ENCODE assay signal across 8 cellular contexts in the genomic region with DNA sequence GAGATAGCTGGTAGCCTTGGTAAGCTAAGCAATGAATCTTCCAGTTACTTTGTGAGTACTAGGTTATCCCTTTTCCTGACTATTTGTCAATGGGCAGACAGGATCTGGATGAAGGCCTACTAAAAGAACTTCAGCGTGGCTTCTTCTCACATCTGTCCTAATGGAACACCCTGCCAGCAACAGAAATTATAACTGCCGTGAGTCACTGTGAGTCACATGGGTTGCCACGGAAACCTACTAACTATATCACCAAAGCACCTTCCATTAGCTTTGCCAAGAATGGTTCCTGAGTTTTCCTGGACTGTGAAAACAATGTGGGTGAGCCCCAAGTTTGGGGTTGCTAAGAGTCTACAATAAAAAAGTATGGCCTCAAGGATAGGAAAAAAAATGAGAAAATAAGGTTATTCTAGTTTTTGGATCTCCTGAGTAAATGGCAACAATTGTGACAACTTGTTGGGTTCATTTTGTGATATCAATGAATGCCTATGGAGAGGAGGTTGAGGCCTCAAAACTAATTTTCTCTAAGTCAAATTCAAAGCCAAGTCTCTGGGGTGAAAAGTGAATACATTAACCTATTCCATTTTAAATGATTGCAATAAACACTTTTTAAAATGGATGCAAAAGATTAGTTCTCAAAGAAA.
DNase-seq lines count a peak whose midpoint lies in the region; ATAC-seq and TF ChIP-seq lines count a peak whose summit lies in the region.

No MANE protein-coding gene starts in this region.

- H3K4me3 ChIP-seq in cardiac fibroblast (replicated peaks in 1 of 2; ENCODE audit: low read depth in 2 of 2, low read length in 2 of 2): no peak overlapping the region
- H3K4me3 ChIP-seq in aorta (ENCODE audit: low read length in 2 of 2): no peak overlapping the region

- no peak for TF ChIP-seq CTCF in cardiac fibroblast (IDR thresholded peaks at IDR 0.05; ENCODE audit: low read depth, low read length)

- ATAC-seq in aorta (ENCODE audit: low FRiP score) (peak; percentile 72), GM21619 (IDR thresholded peaks at IDR 0.05; ENCODE audit: unreplicated experiment) (no peak)

- intact Hi-C loops in aorta (cut with DNase I): no loop called here

- H3K36me3 ChIP-seq in aorta (ENCODE audit: control insufficient read depth in 1 of 2, insufficient read depth in 2 of 2, low read length in 1 of 2): no peaks in the 10 kb centered on the region

- WGBS in aorta, 2 donors: 17 to 19% methylated on average over 3 of the region's 3 CpGs

- DNase-seq in H4 (ENCODE audit: low spot score) (peak; percentile 78), OCI-M1 (lab: John Stamatoyannopoulos, UW) (peak; percentile 33), cardiac fibroblast (ENCODE audit: low read depth in 2 of 2) (peak; percentile 89 to 94), occipital lobe (lab: John Stamatoyannopoulos, UW) (peak; percentile 22), aorta (peak; percentile 69 to 76), iPS-NIHi11 (ENCODE audit: low spot score) (no peak), 8988T (no peak)

- H3K27me3 ChIP-seq in aorta (ENCODE audit: control insufficient read depth in 1 of 2, insufficient read depth in 2 of 2, low read length in 1 of 2): no peaks in the 10 kb centered on the region

- H3K9me3 ChIP-seq in aorta (ENCODE audit: control insufficient read depth, low read length): no peaks in the 10 kb centered on the region

- no peak overlapping the region for H3K27ac ChIP-seq in aorta (ENCODE audit: low read depth in 1 of 2, low read length in 2 of 2)

- H3K4me1 ChIP-seq in aorta (ENCODE audit: control insufficient read depth in 1 of 2, insufficient read depth in 2 of 2, low read length in 2 of 2): peaks cover 0 to 2% of the 10 kb centered on the region in 2 donors

Comparison
In these comparisons a context has a peak if more than half of its experiments do, and no peak if none do; other contexts are left out.
1. DNase-seq: peak in H4 (single experiment), OCI-M1 (single experiment), cardiac fibroblast (2 of 2), occipital lobe (single experiment) and aorta (2 of 2); none in iPS-NIHi11 (single experiment) and 8988T (single experiment).